15 cellular contexts compared by ENCODE assay signal in genomic region chr15:97903560-97904195, GRCh38. TPM values are rescaled to one million over a fixed set of nuclear protein-coding genes. Genes with fewer than 3 reads are reported as not detected.
DNase-seq lines count a peak whose midpoint lies in the region; ATAC-seq, FAIRE-seq and TF ChIP-seq lines count a peak whose summit lies in the region.
"Had no signal": no experiment of that assay in that cellular context is flagged by ENCODE, and none has a peak within 500 bp of the region (broad histone marks: within the 10 kb centered on the region; RNA-seq: fewer than 3 reads in every experiment).

No MANE protein-coding gene starts in this region.

- H3K27me3 Mint-ChIP-seq in astrocyte (ENCODE audit: low read depth, unreplicated experiment): peaks cover 36% of the 10 kb centered on the region

- no peaks in the 10 kb centered on the region for H4K20me1 ChIP-seq in DND-41 (ENCODE audit: insufficient read depth, low read length)
- H4K20me1 ChIP-seq in astrocyte (ENCODE audit: insufficient read depth, low read length): peaks cover 3% of the 10 kb centered on the region

- no peak overlapping the region for H3K4me3 Mint-ChIP-seq in astrocyte (ENCODE audit: unreplicated experiment)
- H3K4me3 Mint-ChIP-seq: activated CD4-positive, alpha-beta T cell treated with anti-CD3 and anti-CD28 coated beads, Interleukin-2, amount 10 ng/mL, durations not matched to agents 24 days and 14 days; activated naive CD4-positive, alpha-beta T cell treated with anti-CD3 and anti-CD28 coated beads, Interleukin-2, amount 50 U/mL, for 24 hours; B cell had no signal

- no peaks in the 10 kb centered on the region for H3K9me3 ChIP-seq in DND-41 (ENCODE audit: insufficient read depth, low read length, severe bottlenecking)
- H3K9me3 ChIP-seq in HUES48 (ENCODE audit: control insufficient read depth, insufficient read depth, low read length): no peaks in the 10 kb centered on the region
- H3K9me3 ChIP-seq in astrocyte (ENCODE audit: insufficient read depth, low read depth, low read length): no peaks in the 10 kb centered on the region
- H3K9me3 ChIP-seq: ovary, tibial artery had no signal

- H3K9ac ChIP-seq in DND-41 (ENCODE audit: low read depth, low read length) (peak overlapping the region; percentile 48; the same call in 1 of the 2 replicates), HUES48 (ENCODE audit: low read depth, low read length) (no peak overlapping the region), astrocyte (ENCODE audit: low read length) (no peak overlapping the region)

- H3K4me1 ChIP-seq in DND-41 (ENCODE audit: insufficient read depth, low read length): peaks cover 13% of the 10 kb centered on the region
- H3K4me1 ChIP-seq in HUES48 (ENCODE audit: control insufficient read depth, insufficient read depth, low read length): peaks cover 5% of the 10 kb centered on the region
- H3K4me1 ChIP-seq in astrocyte (ENCODE audit: insufficient read depth, low read length): no peaks in the 10 kb centered on the region

- H3K79me2 ChIP-seq in DND-41 (ENCODE audit: insufficient read depth, low read length) (no peaks in the 10 kb centered on the region), astrocyte (ENCODE audit: insufficient read depth, low read length) (no peaks in the 10 kb centered on the region)

- no peaks in the 10 kb centered on the region for H3K36me3 Mint-ChIP-seq in astrocyte (ENCODE audit: low read depth, unreplicated experiment)
- H3K36me3 Mint-ChIP-seq: activated naive CD4-positive, alpha-beta T cell treated with anti-CD3 and anti-CD28 coated beads, Interleukin-2, amount 50 U/mL, for 24 hours had no signal

- TF ChIP-seq CTCF in DND-41 (IDR thresholded peaks at IDR 0.05; ENCODE audit: borderline replicate concordance, extremely low read depth, low read length, poor library complexity, severe bottlenecking) (no peak), astrocyte (IDR thresholded peaks at IDR 0.05; ENCODE audit: insufficient read depth, low read depth, low read length) (no peak)

- H3K9me3 Mint-ChIP-seq in astrocyte (ENCODE audit: unreplicated experiment): no peaks in the 10 kb centered on the region
- H3K9me3 Mint-ChIP-seq: activated CD4-positive, alpha-beta T cell treated with anti-CD3 and anti-CD28 coated beads, Interleukin-2, amount 10 ng/mL, durations not matched to agents 24 days and 14 days; activated naive CD4-positive, alpha-beta T cell treated with anti-CD3 and anti-CD28 coated beads, Interleukin-2, amount 50 U/mL, for 24 hours had no signal

- H3K4me3 ChIP-seq in DND-41 (ENCODE audit: low read depth in 1 of 2, low read length in 2 of 2) (peak overlapping the region in 1 of 2 experiments; percentile 52; a peak in 1 of 4 replicates), HUES48 (ENCODE audit: low read depth, low read length) (0 out of 2 replicates have a peak overlapping the region, but pooled peaks have one; percentile 34), astrocyte (ENCODE audit: insufficient read depth, low read depth, low read length) (no peak overlapping the region)
- H3K4me3 ChIP-seq: ovary, tibial artery had no signal

- DNase-seq in DND-41 (no peak), astrocyte (ENCODE audit: low read depth) (no peak), left kidney (ENCODE audit: low read depth, low spot score) (peak; percentile 89), GM19238 (ENCODE audit: insufficient read length, low spot score) (no peak)
- DNase-seq in activated T-cell treated with anti-CD3 and anti-CD28 coated beads, Interleukin-2, amount 50 U/mL, for 1 hour: no peak
- DNase-seq: KG1 had no signal

- H3K4me2 ChIP-seq in DND-41 (ENCODE audit: insufficient read depth, low read length): peak overlapping the region; percentile 75
- H3K4me2 ChIP-seq in astrocyte (ENCODE audit: low read length): no peak overlapping the region

- H3K27ac Mint-ChIP-seq in astrocyte (ENCODE audit: unreplicated experiment): peak overlapping the region; percentile 44
- H3K27ac Mint-ChIP-seq: activated CD4-positive, alpha-beta T cell treated with anti-CD3 and anti-CD28 coated beads, Interleukin-2, amount 10 ng/mL, durations not matched to agents 24 days and 14 days; activated naive CD4-positive, alpha-beta T cell treated with anti-CD3 and anti-CD28 coated beads, Interleukin-2, amount 50 U/mL, for 24 hours; B cell had no signal

- peaks cover 3% of the 10 kb centered on the region for H3K4me1 Mint-ChIP-seq in astrocyte (ENCODE audit: low read depth, unreplicated experiment)
- H3K4me1 Mint-ChIP-seq: activated naive CD4-positive, alpha-beta T cell treated with anti-CD3 and anti-CD28 coated beads, Interleukin-2, amount 50 U/mL, for 24 hours had no signal

- ATAC-seq in DND-41 (ENCODE audit: insufficient read depth, low read depth): peak; percentile 56
- ATAC-seq in HG03159 (IDR thresholded peaks at IDR 0.05; ENCODE audit: unreplicated experiment): no peak
- no peak for ATAC-seq in GM19035 (IDR thresholded peaks at IDR 0.05; ENCODE audit: unreplicated experiment)

- H2AFZ ChIP-seq in DND-41 (ENCODE audit: low read depth, low read length) (peak overlapping the region; percentile 71; the same call in 1 of the 2 replicates), astrocyte (ENCODE audit: low read depth, low read length) (no peak overlapping the region)

- no peak for FAIRE-seq in astrocyte (lab: Jason Lieb, UNC)
- FAIRE-seq: small intestine had no signal

- H3K36me3 ChIP-seq in DND-41 (ENCODE audit: insufficient read depth, low read length): no peaks in the 10 kb centered on the region
- no peaks in the 10 kb centered on the region for H3K36me3 ChIP-seq in HUES48 (ENCODE audit: control insufficient read depth, insufficient read depth, low read length)
- H3K36me3 ChIP-seq in astrocyte (ENCODE audit: insufficient read depth, low read length): no peaks in the 10 kb centered on the region
- H3K36me3 ChIP-seq: ovary, tibial artery had no signal

- no peak overlapping the region for H3K27ac ChIP-seq in DND-41 (ENCODE audit: low read length)
- H3K27ac ChIP-seq in HUES48 (ENCODE audit: low read depth, low read length): no peak overlapping the region
- H3K27ac ChIP-seq in astrocyte (ENCODE audit: low read depth, low read length): no peak overlapping the region
- H3K27ac ChIP-seq: ovary, tibial artery had no signal

- peaks cover 2% of the 10 kb centered on the region for H3K27me3 ChIP-seq in DND-41 (ENCODE audit: insufficient read depth, low read length, poor library complexity)
- H3K27me3 ChIP-seq in HUES48 (ENCODE audit: control insufficient read depth, insufficient read depth, low read length): peaks cover 10% of the 10 kb centered on the region; the same call in 1 of the 2 replicates
- peaks cover 9% of the 10 kb centered on the region for H3K27me3 ChIP-seq in astrocyte (ENCODE audit: insufficient read depth, low read length)
- H3K27me3 ChIP-seq: ovary had no signal

RNA-seq across cellular contexts. Expression of gene ARRDC4, which starts 56.8 kb away (rescaled TPM):
- total RNA-seq in astrocyte: 30.4 and 42.4 TPM in 2 replicates
